In genomic region chr1:6491480-6491962, GRCh38 we compare ENCODE assay signal across 8 cellular contexts. TPM values are rescaled to one million over a fixed set of nuclear protein-coding genes. Genes with fewer than 3 reads are reported as not detected.
DNase-seq lines count a peak whose midpoint lies in the region; ATAC-seq and TF ChIP-seq lines count a peak whose summit lies in the region.

PLEKHG5 (minus strand) TSS chr1:6491667; CDS start chr1:6477571, 14,096 bp downstream.

- peaks cover 23% of the 10 kb centered on the region for H3K4me1 ChIP-seq in RWPE2 (ENCODE audit: insufficient read depth, poor library complexity, severe bottlenecking)

- H3K9me3 ChIP-seq in RWPE2 (ENCODE audit: severe bottlenecking), result no peaks in the 10 kb centered on the region

- peaks cover 14 to 26% (median 22%) of the 10 kb centered on the region in 3 donors for H3K4me1 Mint-ChIP-seq in naive B cell

- H3K9me3 Mint-ChIP-seq in naive B cell, result no peaks in the 10 kb centered on the region

- H3K27ac ChIP-seq in RWPE2 (ENCODE audit: poor library complexity, severe bottlenecking), result peak within 1 kb of the TSS; percentile 99
- peak within 1 kb of the TSS; percentile 100 for H3K27ac ChIP-seq in epithelial cell of prostate

- no peaks in the 10 kb centered on the region for H3K27me3 ChIP-seq in RWPE2 (ENCODE audit: insufficient read depth, poor library complexity, severe bottlenecking)

- H3K36me3 ChIP-seq in RWPE2 (ENCODE audit: low read depth), result peaks cover 4% of the 10 kb centered on the region

- ATAC-seq in RWPE2 (ENCODE audit: low read depth) (peak; percentile 62), naive B cell (ENCODE audit: low read depth in 2 of 2) (no peak)

- peak within 1 kb of the TSS; percentile 65 for H3K4me3 ChIP-seq in RWPE2 (ENCODE audit: severe bottlenecking)

- H3K27ac Mint-ChIP-seq in naive B cell, result peak within 1 kb of the TSS in 3 of 6 donors; percentile 67 to 90 (median 87)

- H3K27me3 Mint-ChIP-seq in naive B cell, result peaks cover 14 to 34% (median 24%) of the 10 kb centered on the region in 3 donors

- H3K4me3 Mint-ChIP-seq in naive B cell, result peak within 1 kb of the TSS; percentile 50 to 89 (median 82)

- peak; percentile 28 for DNase-seq in GM04504 (ENCODE audit: low read depth)
- DNase-seq in RWPE2 (ENCODE audit: low spot score), result peak; percentile 96
- peak; percentile 92 for DNase-seq in epithelial cell of prostate (ENCODE audit: low read depth, low spot score)
- DNase-seq in naive B cell, result no peak
- DNase-seq in superior temporal gyrus (ENCODE audit: extremely low spot score), result no peak
- DNase-seq in T-helper 9 cell, result no peak
- no peak for DNase-seq in NCI-H2196 (lab: John Stamatoyannopoulos, UW; ENCODE audit: unreplicated experiment)
- no peak for DNase-seq in cortex of kidney (lab: John Stamatoyannopoulos, UW)

- TF ChIP-seq CTCF in RWPE2 (IDR thresholded peaks at IDR 0.05; ENCODE audit: poor library complexity, severe bottlenecking), result no peak

- H3K36me3 Mint-ChIP-seq in naive B cell, result no peaks in the 10 kb centered on the region

RNA-seq across cellular contexts. Expression of gene PLEKHG5, which starts in this region (rescaled TPM):
- polyA plus RNA-seq in naive B cell (ENCODE audit: low read depth in 6 of 6), result not detected

Comparison
In these comparisons a context has a peak if more than half of its experiments do, and no peak if none do; other contexts are left out.
1. DNase-seq: peak in GM04504 (single experiment), RWPE2 (single experiment) and epithelial cell of prostate (single experiment); none in naive B cell (single experiment), superior temporal gyrus (single experiment), T-helper 9 cell (single experiment), NCI-H2196 (single experiment) and cortex of kidney (single experiment).